In genomic region chr7:5549096-5549896, GRCh38 we compare ENCODE assay signal across 8 cellular contexts. TPM values are rescaled to one million over a fixed set of nuclear protein-coding genes. Genes with fewer than 3 reads are reported as not detected.
DNase-seq lines count a peak whose midpoint lies in the region; ATAC-seq and TF ChIP-seq lines count a peak whose summit lies in the region.

No MANE protein-coding gene starts in this region.

- peaks cover 7 to 9% (median 8%) of the 10 kb centered on the region in 3 donors for H3K4me1 Mint-ChIP-seq in CD8-positive, alpha-beta memory T cell
- no peaks in the 10 kb centered on the region for H3K4me1 Mint-ChIP-seq in brain
- peaks cover 8% of the 10 kb centered on the region for H3K4me1 Mint-ChIP-seq in mesothelial cell of epicardium

- H3K36me3 ChIP-seq in CD8-positive, alpha-beta memory T cell (ENCODE audit: insufficient read depth, low read length) = no peaks in the 10 kb centered on the region

- H3K4me3 Mint-ChIP-seq in CD8-positive, alpha-beta memory T cell = peak overlapping the region in 4 of 7 donors; percentile 22 to 73 (median 40)
- H3K4me3 Mint-ChIP-seq in brain (peak overlapping the region in 1 of 5 experiments; percentile 38), mesothelial cell of epicardium (no peak overlapping the region)

- H3K9me3 Mint-ChIP-seq in CD8-positive, alpha-beta memory T cell = no peaks in the 10 kb centered on the region
- H3K9me3 Mint-ChIP-seq in brain = peaks cover 0 to 4% (median 0%) of the 10 kb centered on the region in 5 experiments
- H3K9me3 Mint-ChIP-seq in mesothelial cell of epicardium = no peaks in the 10 kb centered on the region

- no peaks in the 10 kb centered on the region for H3K27me3 ChIP-seq in CD8-positive, alpha-beta memory T cell (ENCODE audit: insufficient read depth, low read length, poor library complexity, severe bottlenecking)

- H3K27me3 Mint-ChIP-seq in CD8-positive, alpha-beta memory T cell = no peaks in the 10 kb centered on the region
- H3K27me3 Mint-ChIP-seq in brain (peaks cover 8% of the 10 kb centered on the region), mesothelial cell of epicardium (ENCODE audit: low read depth) (no peaks in the 10 kb centered on the region)

- peak overlapping the region in 5 of 8 donors; percentile 45 to 87 (median 78) for H3K27ac Mint-ChIP-seq in CD8-positive, alpha-beta memory T cell
- H3K27ac Mint-ChIP-seq in brain (peak overlapping the region in 3 of 5 experiments; percentile 40 to 71 (median 70)), mesothelial cell of epicardium (peak overlapping the region; percentile 40)

- H3K27ac ChIP-seq in CD8-positive, alpha-beta memory T cell (ENCODE audit: low read depth, low read length) = no peak overlapping the region

- no peak overlapping the region for H3K4me3 ChIP-seq in CD8-positive, alpha-beta memory T cell (ENCODE audit: low read length)

- POLR2A ChIA-PET in CD8-positive, alpha-beta memory T cell (lab: Charles Lee) = interaction anchor here (1.2 kb wide), 1 partner anchor 16 kb away, joined by 3 read pairs; no protein-coding TSS in a partner anchor

- CTCF ChIA-PET in CD8-positive, alpha-beta memory T cell (lab: Charles Lee) = interaction anchor here (2.0 kb wide), 1 partner anchor 10 kb away, joined by 4 read pairs; no protein-coding TSS in a partner anchor

- peaks cover 7% of the 10 kb centered on the region for H3K4me1 ChIP-seq in CD8-positive, alpha-beta memory T cell (ENCODE audit: insufficient read depth, low read length)

- H3K9me3 ChIP-seq in CD8-positive, alpha-beta memory T cell (ENCODE audit: low read length) = no peaks in the 10 kb centered on the region

- intact Hi-C loops in sciatic nerve (cut with DNase I) = no loop called here
- intact Hi-C loops in posterior cingulate gyrus (cut with DNase I) = no loop called here

- ATAC-seq in sciatic nerve = no peak

- H3K36me3 Mint-ChIP-seq in CD8-positive, alpha-beta memory T cell = no peaks in the 10 kb centered on the region
- no peaks in the 10 kb centered on the region for H3K36me3 Mint-ChIP-seq in brain
- no peaks in the 10 kb centered on the region for H3K36me3 Mint-ChIP-seq in mesothelial cell of epicardium

- TF ChIP-seq CTCF in brain (conservative IDR thresholded peaks at IDR 0.05) (no peak), mesothelial cell of epicardium (IDR thresholded peaks at IDR 0.05; ENCODE audit: unreplicated experiment) (no peak)

- DNase-seq in CD8-positive, alpha-beta memory T cell = no peak
- DNase-seq in LHCN-M2 (ENCODE audit: low read depth) (peak; percentile 82), mesothelial cell of epicardium (ENCODE audit: low spot score in 2 of 2, unreplicated experiment in 2 of 2) (no peak), sciatic nerve (ENCODE audit: low spot score) (no peak), ecto neural progenitor cell (ENCODE audit: low spot score) (no peak), foreskin melanocyte (no peak), posterior cingulate gyrus (no peak)

RNA-seq across cellular contexts. Expression of gene ACTB, which starts 18.9 kb away (rescaled TPM):
- total RNA-seq in CD8-positive, alpha-beta memory T cell = 1,000 to 10,000 TPM; 7,281 to 7,320 TPM
- polyA plus RNA-seq in CD8-positive, alpha-beta memory T cell = 15,398 TPM
- total RNA-seq in LHCN-M2 (2014; rRNA removed) (6,206 and 6,373 TPM in 2 replicates), mesothelial cell of epicardium (3,506 to 3,552 TPM (median 3,513 TPM) in 3 replicates), sciatic nerve (3,456 TPM)
- polyA plus RNA-seq in LHCN-M2 (2012) = 12,688 TPM
- polyA plus RNA-seq in brain (ENCODE audit: insufficient read depth, low read depth, low replicate concordance) = 4,273 TPM

RNA-seq across cellular contexts. Expression of gene FBXL18, which starts 35.7 kb away (rescaled TPM):
- total RNA-seq in CD8-positive, alpha-beta memory T cell = 10 to 100 TPM; 16.3 to 16.9 TPM
- 3.0 TPM for polyA plus RNA-seq in CD8-positive, alpha-beta memory T cell
- total RNA-seq in LHCN-M2 (2014; rRNA removed) (12.0 and 12.9 TPM in 2 replicates), mesothelial cell of epicardium (13.3 to 14.8 TPM (median 13.9 TPM) in 3 replicates), sciatic nerve (9.9 TPM)
- 10.1 TPM for polyA plus RNA-seq in LHCN-M2 (2012)
- 8.2 TPM for polyA plus RNA-seq in brain (ENCODE audit: insufficient read depth, low read depth, low replicate concordance)

RNA-seq across cellular contexts. Expression of gene FSCN1, which starts 43.3 kb away (rescaled TPM):
- total RNA-seq in CD8-positive, alpha-beta memory T cell = 1 to 10 TPM; 4.8 to 5.7 TPM
- 0.37 TPM for polyA plus RNA-seq in CD8-positive, alpha-beta memory T cell
- total RNA-seq in LHCN-M2 (2014; rRNA removed) = 350 and 396 TPM in 2 replicates
- polyA plus RNA-seq in LHCN-M2 (2012) = 459 TPM
- 221 TPM for polyA plus RNA-seq in brain (ENCODE audit: insufficient read depth, low read depth, low replicate concordance)
- 242 to 247 TPM (median 245 TPM) in 3 replicates for total RNA-seq in mesothelial cell of epicardium
- 118 TPM for total RNA-seq in sciatic nerve

Comparison
In these comparisons a context has a peak if more than half of its experiments do, and no peak if none do; other contexts are left out.
1. RNA of gene FSCN1, which starts 43.3 kb away (total RNA-seq): 350 to 396 TPM in LHCN-M2, 242 to 247 TPM in mesothelial cell of epicardium and 118 TPM in sciatic nerve (single experiment); 4.8 to 5.7 TPM in CD8-positive, alpha-beta memory T cell; every median in the first group is over 10 times any median in the second.
2. Peak in every context shown above with its lines, with median percentiles within 50 percentile points of each other: H3K27ac Mint-ChIP-seq.